Comparison of ENCODE assay signal across 17 cellular contexts in the genomic region with DNA sequence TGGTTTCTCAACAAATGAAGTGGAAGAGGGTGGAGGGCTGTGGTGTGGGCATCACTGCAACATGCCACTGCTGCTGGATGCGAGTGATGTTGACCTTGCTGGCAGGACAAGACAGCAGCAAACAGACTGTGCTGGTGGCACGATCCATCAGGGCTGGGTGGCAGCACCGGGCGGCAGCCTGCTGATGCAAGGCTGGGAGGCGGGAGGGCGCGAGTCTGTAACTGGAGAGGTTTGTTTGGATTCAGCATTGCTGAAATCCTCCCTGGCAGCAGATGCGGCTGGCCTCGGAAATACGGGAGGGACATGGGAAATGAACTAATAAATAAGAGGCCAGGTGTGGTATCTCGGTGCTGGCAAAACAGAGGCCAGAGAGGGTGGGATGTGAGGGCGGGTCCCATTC.
DNase-seq lines count a peak whose midpoint lies in the region; ATAC-seq, FAIRE-seq and TF ChIP-seq lines count a peak whose summit lies in the region.
"Had no signal": no experiment of that assay in that cellular context is flagged by ENCODE, and none has a peak within 500 bp of the region (broad histone marks: within the 10 kb centered on the region; RNA-seq: fewer than 3 reads in every experiment).

No MANE protein-coding gene starts in this region.

- H4K20me1 ChIP-seq in HepG2 (ENCODE audit: insufficient read depth, low read length), result peaks cover 9% of the 10 kb centered on the region; the same call in 1 of the 2 replicates

- H2AFZ ChIP-seq in HepG2 (ENCODE audit: low read length), result no peak overlapping the region

- no peak for TF ChIP-seq EP300 in HepG2 (IDR thresholded peaks at IDR 0.05; ENCODE audit: low read depth in 2 of 2, low read length in 2 of 2)
- no peak for TF ChIP-seq EP300 in HepG2 (CRISPR knock-in tag; IDR thresholded peaks at IDR 0.05; ENCODE audit: borderline replicate concordance)

- FAIRE-seq in HepG2 (lab: Jason Lieb, UNC), result no peak
- FAIRE-seq: D721Med, GM12878, RCC 7860 had no signal

- H3K4me3 ChIP-seq in right lobe of liver (no peak overlapping the region), HepG2 (replicated peaks in 1 of 3; ENCODE audit: insufficient read depth in 1 of 3, low read depth in 2 of 3, low read length in 3 of 3) (no peak overlapping the region)
- H3K4me3 ChIP-seq: GM12878 had no signal

- H3K4me2 ChIP-seq in HepG2 (ENCODE audit: low read depth, low read length), result no peak overlapping the region

- intact Hi-C loops in right lobe of liver (cut with DNase I) (no loop called here), HepG2 (cut with micrococcal nuclease; ENCODE audit: unreplicated experiment) (no loop called here), sciatic nerve (cut with DNase I) (no loop called here)

- WGBS in right lobe of liver (ENCODE audit: insufficient coverage, low coverage, low lambda C conversion rate, missing lambda C conversion rate), result 42% methylated on average over 11 of the region's 12 CpGs
- 22% methylated on average over 12 of the region's 12 CpGs for WGBS in HepG2 (ENCODE audit: low lambda C conversion rate)

- H3K4me1 ChIP-seq in right lobe of liver (no peaks in the 10 kb centered on the region), HepG2 (ENCODE audit: insufficient read depth, low read length) (no peaks in the 10 kb centered on the region)

- in situ Hi-C loops in HepG2 (cut with HindIII; ENCODE audit: extremely low pct_ligation_motif_present, low pct_unique_long_range_greater_than_20kb), result no loop called here

- H3K79me2 ChIP-seq in HepG2 (ENCODE audit: insufficient read depth, low read length), result no peaks in the 10 kb centered on the region

- H3K9me3 ChIP-seq in right lobe of liver, result no peaks in the 10 kb centered on the region
- H3K9me3 ChIP-seq in HepG2 (ENCODE audit: low read length), result no peaks in the 10 kb centered on the region

- BruUV-seq in HepG2 (replicated peaks; lab: Mats Ljungman, UMichigan), result no TSS peak

- H3K36me3 ChIP-seq in right lobe of liver (no peaks in the 10 kb centered on the region), HepG2 (replicated peaks in 1 of 2; ENCODE audit: control insufficient read depth in 1 of 2, insufficient read depth in 2 of 2, low read length in 2 of 2) (no peaks in the 10 kb centered on the region)

- H3K27me3 ChIP-seq in right lobe of liver (no peaks in the 10 kb centered on the region), HepG2 (ENCODE audit: control insufficient read depth in 1 of 2, insufficient read depth in 2 of 2, low read length in 2 of 2) (peaks cover 14 to 39% of the 10 kb centered on the region in 2 experiments)

- peak; percentile 18 for DNase-seq in NCI-H1092 treated with DMSO at 0.1 percent for 48 hours (lab: John Stamatoyannopoulos, UW)
- no peak for DNase-seq in NCI-H1092 (lab: John Stamatoyannopoulos, UW)
- DNase-seq in right lobe of liver, result peak in 2 of 3 donors; percentile 30 to 69
- DNase-seq in HepG2 (ENCODE audit: low spot score), result no peak
- peak; percentile 51 for DNase-seq in NCI-H748 (lab: John Stamatoyannopoulos, UW; ENCODE audit: unreplicated experiment)
- no peak for DNase-seq in hippocampal formation (lab: John Stamatoyannopoulos, UW)
- DNase-seq in sciatic nerve (ENCODE audit: low spot score), result no peak
- DNase-seq: CD8-positive, alpha-beta memory T cell; NCI-H1436; NCI-H1930; NCI-H446; NCI-H526 treated with DMSO at 0.1 percent for 48 hours; Right ventricle myocardium superior had no signal

- POLR2A ChIA-PET in HepG2 (lab: Yijun Ruan, JAX), result no interaction called here

- no peak for TF ChIP-seq RAD21 in HepG2 (CRISPR knock-in tag; IDR thresholded peaks at IDR 0.05)

- CTCF ChIA-PET in HepG2 (lab: Yijun Ruan, JAX; ENCODE audit: low intra/inter-chr PET ratio, low total read pairs), result no interaction called here

- H3K27ac ChIP-seq in right lobe of liver (no peak overlapping the region), HepG2 (ENCODE audit: extremely low read length, insufficient read depth, low read length) (no peak overlapping the region)

- TF ChIP-seq CTCF in right lobe of liver (IDR thresholded peaks at IDR 0.05) (no peak), HepG2 (CRISPR knock-in tag; IDR thresholded peaks at IDR 0.05) (no peak)

- H3K9ac ChIP-seq in HepG2 (ENCODE audit: insufficient read depth, low read depth, low read length), result no peak overlapping the region

- ATAC-seq in right lobe of liver (peak in 2 of 4 donors; percentile 22 to 76), HepG2 (no peak), esophagus mucosa (no peak), sciatic nerve (no peak)
- ATAC-seq: GM12878 had no signal

- no peak for TF ChIP-seq POLR2A in right lobe of liver (IDR thresholded peaks at IDR 0.05)
- no peak for TF ChIP-seq POLR2A in HepG2 (IDR thresholded peaks at IDR 0.05; ENCODE audit: insufficient read depth in 1 of 2, low read depth in 2 of 2, low read length in 2 of 2)

TF ChIP-seq in HepG2, 621 proteins besides CTCF, POLR2A, EP300 and RAD21:
- no peak for TF ChIP-seq ATF1 (CRISPR knock-in tag; IDR thresholded peaks at IDR 0.05)
- no peak for TF ChIP-seq KDM1A (CRISPR knock-in tag; IDR thresholded peaks at IDR 0.05)
- no peak for TF ChIP-seq NFE2L1 (CRISPR knock-in tag; IDR thresholded peaks at IDR 0.05; ENCODE audit: borderline replicate concordance)
- TF ChIP-seq HMG20B (CRISPR knock-in tag; conservative IDR thresholded peaks at IDR 0.05), result no peak
- TF ChIP-seq NFE2 (CRISPR knock-in tag; IDR thresholded peaks at IDR 0.05), result no peak
- TF ChIP-seq NBN (conservative IDR thresholded peaks at IDR 0.05), result no peak
- TF ChIP-seq ZNF136 (CRISPR knock-in tag; IDR thresholded peaks at IDR 0.05; ENCODE audit: low read depth), result no peak
- no peak for TF ChIP-seq IKZF4 (CRISPR knock-in tag; IDR thresholded peaks at IDR 0.05; ENCODE audit: borderline replicate concordance, low read depth, not compliant biosample characterization)
- TF ChIP-seq ZNF329 (CRISPR knock-in tag; IDR thresholded peaks at IDR 0.05; ENCODE audit: low read depth), result no peak
- no peak for TF ChIP-seq ZFP41 (CRISPR knock-in tag; IDR thresholded peaks at IDR 0.05; ENCODE audit: borderline replicate concordance)

Comparison
In these comparisons a context has a peak if more than half of its experiments do, and no peak if none do; other contexts are left out.
1. DNase-seq: peak in NCI-H1092 treated with DMSO at 0.1 percent for 48 hours (single experiment), right lobe of liver (2 of 3) and NCI-H748 (single experiment); none in NCI-H1092 (single experiment), HepG2 (single experiment), hippocampal formation (0 of 2) and sciatic nerve (single experiment).